ENCODE assay signal across 19 cellular contexts in genomic region chr16:50789757-50790156, GRCh38. TPM values are rescaled to one million over a fixed set of nuclear protein-coding genes. Genes with fewer than 3 reads are reported as not detected.
DNase-seq lines count a peak whose midpoint lies in the region; ATAC-seq, FAIRE-seq and TF ChIP-seq lines count a peak whose summit lies in the region.
"Had no signal": no experiment of that assay in that cellular context is flagged by ENCODE, and none has a peak within 500 bp of the region (broad histone marks: within the 10 kb centered on the region; RNA-seq: fewer than 3 reads in every experiment).

No MANE protein-coding gene starts in this region.

- in situ Hi-C loops in HepG2 (cut with HindIII; ENCODE audit: extremely low pct_ligation_motif_present, low pct_unique_long_range_greater_than_20kb): no loop called here

- H3K4me1 Mint-ChIP-seq in T-cell: peaks cover 11 to 26% (median 19%) of the 10 kb centered on the region in 3 donors
- peaks cover 0 to 7% of the 10 kb centered on the region in 2 donors for H3K4me1 Mint-ChIP-seq in effector memory CD8-positive, alpha-beta T cell (ENCODE audit: low read depth in 2 of 2)
- H3K4me1 Mint-ChIP-seq in stimulated activated memory B cell treated with anti-CD40 and anti-IgM and Interleukin-4, amounts not matched to agents 10 μg/mL and 1 μg/mL and 100 μg/mL, for 72 hours: no peaks in the 10 kb centered on the region
- no peaks in the 10 kb centered on the region for H3K4me1 Mint-ChIP-seq in stimulated activated naive B cell treated with anti-CD40 and anti-IgM and Interleukin-4, amounts not matched to agents 10 μg/mL and 1 μg/mL and 100 μg/mL, for 72 hours
- H3K4me1 Mint-ChIP-seq: H9, IgD-negative memory B cell had no signal

- no peak for DNase-seq in HepG2 (ENCODE audit: low spot score)
- no peak for DNase-seq in right lobe of liver
- DNase-seq in T-cell: no peak
- no peak for DNase-seq in effector memory CD8-positive, alpha-beta T cell
- DNase-seq in activated CD8-positive, alpha-beta memory T cell treated with anti-CD3 and anti-CD28 coated beads for 24 hours: no peak
- DNase-seq in stimulated activated naive B cell treated with anti-CD40 and anti-IgM and Interleukin-4, amounts not matched to agents 10 μg/mL and 1 μg/mL and 100 μg/mL, for 72 hours: no peak
- DNase-seq: BE2C, COR-L47, DMS153, GOT3, H9, KG1 had no signal

- TF ChIP-seq RAD21 in HepG2 (CRISPR knock-in tag; IDR thresholded peaks at IDR 0.05): no peak

- H4K20me1 ChIP-seq in HepG2 (ENCODE audit: insufficient read depth, low read length): no peaks in the 10 kb centered on the region

- H3K4me3 Mint-ChIP-seq in T-cell: no peak overlapping the region
- no peak overlapping the region for H3K4me3 Mint-ChIP-seq in effector memory CD8-positive, alpha-beta T cell
- no peak overlapping the region for H3K4me3 Mint-ChIP-seq in stimulated activated memory B cell treated with anti-CD40 and anti-IgM and Interleukin-4, amounts not matched to agents 10 μg/mL and 1 μg/mL and 100 μg/mL, for 72 hours
- no peak overlapping the region for H3K4me3 Mint-ChIP-seq in stimulated activated naive B cell treated with anti-CD40 and anti-IgM and Interleukin-4, amounts not matched to agents 10 μg/mL and 1 μg/mL and 100 μg/mL, for 72 hours
- H3K4me3 Mint-ChIP-seq: H9, IgD-negative memory B cell had no signal

- no peak for TF ChIP-seq EP300 in HepG2 (IDR thresholded peaks at IDR 0.05; ENCODE audit: low read depth in 2 of 2, low read length in 2 of 2)
- TF ChIP-seq EP300 in HepG2 (CRISPR knock-in tag; IDR thresholded peaks at IDR 0.05; ENCODE audit: borderline replicate concordance): no peak

- POLR2A ChIA-PET in HepG2 (lab: Yijun Ruan, JAX): no interaction called here
- POLR2A ChIA-PET in T-cell (lab: Charles Lee): interaction anchor here in 1 of 2 donors (0.7 kb wide), 1 partner anchor 13 kb away, joined by 4 read pairs; no protein-coding TSS in a partner anchor

- BruUV-seq in HepG2 (replicated peaks; lab: Mats Ljungman, UMichigan): no TSS peak

- H3K4me2 ChIP-seq in HepG2 (ENCODE audit: low read depth, low read length): no peak overlapping the region

- no peaks in the 10 kb centered on the region for H3K27me3 ChIP-seq in HepG2 (ENCODE audit: control insufficient read depth in 1 of 2, insufficient read depth in 2 of 2, low read length in 2 of 2)
- H3K27me3 ChIP-seq in right lobe of liver: no peaks in the 10 kb centered on the region
- H3K27me3 ChIP-seq: BE2C had no signal

- H2AFZ ChIP-seq in HepG2 (ENCODE audit: low read length): no peak overlapping the region

- no peak for FAIRE-seq in HepG2 (lab: Jason Lieb, UNC)
- FAIRE-seq: A204.1, D721Med, GM12891 had no signal

- peaks cover 62% of the 10 kb centered on the region for H3K36me3 Mint-ChIP-seq in T-cell
- H3K36me3 Mint-ChIP-seq in effector memory CD8-positive, alpha-beta T cell (ENCODE audit: insufficient read depth): peaks cover 85% of the 10 kb centered on the region
- peaks cover 73% of the 10 kb centered on the region for H3K36me3 Mint-ChIP-seq in stimulated activated memory B cell treated with anti-CD40 and anti-IgM and Interleukin-4, amounts not matched to agents 10 μg/mL and 1 μg/mL and 100 μg/mL, for 72 hours
- H3K36me3 Mint-ChIP-seq in stimulated activated naive B cell treated with anti-CD40 and anti-IgM and Interleukin-4, amounts not matched to agents 10 μg/mL and 1 μg/mL and 100 μg/mL, for 72 hours: peaks cover 39 to 51% of the 10 kb centered on the region in 2 donors

- no peaks in the 10 kb centered on the region for H3K27me3 Mint-ChIP-seq in T-cell
- no peaks in the 10 kb centered on the region for H3K27me3 Mint-ChIP-seq in effector memory CD8-positive, alpha-beta T cell
- no peaks in the 10 kb centered on the region for H3K27me3 Mint-ChIP-seq in stimulated activated memory B cell treated with anti-CD40 and anti-IgM and Interleukin-4, amounts not matched to agents 10 μg/mL and 1 μg/mL and 100 μg/mL, for 72 hours
- no peaks in the 10 kb centered on the region for H3K27me3 Mint-ChIP-seq in stimulated activated naive B cell treated with anti-CD40 and anti-IgM and Interleukin-4, amounts not matched to agents 10 μg/mL and 1 μg/mL and 100 μg/mL, for 72 hours
- H3K27me3 Mint-ChIP-seq: IgD-negative memory B cell had no signal

- no peak overlapping the region for H3K9ac ChIP-seq in HepG2 (ENCODE audit: insufficient read depth, low read depth, low read length)

- intact Hi-C loops in HepG2 (cut with micrococcal nuclease; ENCODE audit: unreplicated experiment) (no loop called here), right lobe of liver (cut with DNase I) (no loop called here)

- H3K4me3 ChIP-seq in HepG2 (replicated peaks in 1 of 3; ENCODE audit: insufficient read depth in 1 of 3, low read depth in 2 of 3, low read length in 3 of 3) (no peak overlapping the region), right lobe of liver (no peak overlapping the region)

- 0 out of 5 replicates have a peak, but pooled peaks cover 0 to 2% of the 10 kb centered on the region in 2 experiments for H3K36me3 ChIP-seq in HepG2 (replicated peaks in 1 of 2; ENCODE audit: control insufficient read depth in 1 of 2, insufficient read depth in 2 of 2, low read length in 2 of 2)
- peaks cover 3 to 28% (median 15%) of the 10 kb centered on the region in 4 donors for H3K36me3 ChIP-seq in right lobe of liver
- H3K36me3 ChIP-seq: BE2C had no signal

- TF ChIP-seq POLR2A in HepG2 (IDR thresholded peaks at IDR 0.05; ENCODE audit: insufficient read depth in 1 of 2, low read depth in 2 of 2, low read length in 2 of 2): no peak
- no peak for TF ChIP-seq POLR2A in right lobe of liver (IDR thresholded peaks at IDR 0.05)

- H3K27ac Mint-ChIP-seq in T-cell: peak overlapping the region; percentile 34 to 85
- peak overlapping the region; percentile 13 to 49 for H3K27ac Mint-ChIP-seq in effector memory CD8-positive, alpha-beta T cell
- peak overlapping the region; percentile 1 for H3K27ac Mint-ChIP-seq in stimulated activated memory B cell treated with anti-CD40 and anti-IgM and Interleukin-4, amounts not matched to agents 10 μg/mL and 1 μg/mL and 100 μg/mL, for 72 hours
- H3K27ac Mint-ChIP-seq in stimulated activated naive B cell treated with anti-CD40 and anti-IgM and Interleukin-4, amounts not matched to agents 10 μg/mL and 1 μg/mL and 100 μg/mL, for 72 hours: no peak overlapping the region
- H3K27ac Mint-ChIP-seq: H9 had no signal

- H3K4me1 ChIP-seq in HepG2 (ENCODE audit: insufficient read depth, low read length): no peaks in the 10 kb centered on the region
- H3K4me1 ChIP-seq in right lobe of liver: no peaks in the 10 kb centered on the region
- H3K4me1 ChIP-seq: BE2C had no signal

- H3K9me3 ChIP-seq in HepG2 (ENCODE audit: low read length) (0 out of 2 replicates have a peak, but pooled peaks cover 5% of the 10 kb centered on the region), right lobe of liver (no peaks in the 10 kb centered on the region)
- H3K9me3 ChIP-seq: BE2C had no signal

- no peaks in the 10 kb centered on the region for H3K79me2 ChIP-seq in HepG2 (ENCODE audit: insufficient read depth, low read length)

- ATAC-seq in HepG2 (no peak), right lobe of liver (no peak), T-cell (replicated peaks in 1 of 4) (no peak), GM18511 (IDR thresholded peaks at IDR 0.05; ENCODE audit: unreplicated experiment) (no peak)
- no peak for ATAC-seq in effector memory CD8-positive, alpha-beta T cell (replicated peaks)
- no peak for ATAC-seq in stimulated activated memory B cell treated with anti-CD40 and anti-IgM and Interleukin-4, amounts not matched to agents 10 μg/mL and 1 μg/mL and 100 μg/mL, for 72 hours
- no peak for ATAC-seq in stimulated activated naive B cell treated with anti-CD40 and anti-IgM and Interleukin-4, amounts not matched to agents 10 μg/mL and 1 μg/mL and 100 μg/mL, for 72 hours (replicated peaks)

- peaks cover 0 to 3% (median 0%) of the 10 kb centered on the region in 3 donors for H3K9me3 Mint-ChIP-seq in T-cell
- peaks cover 0 to 3% of the 10 kb centered on the region in 2 donors for H3K9me3 Mint-ChIP-seq in effector memory CD8-positive, alpha-beta T cell
- H3K9me3 Mint-ChIP-seq in stimulated activated memory B cell treated with anti-CD40 and anti-IgM and Interleukin-4, amounts not matched to agents 10 μg/mL and 1 μg/mL and 100 μg/mL, for 72 hours: peaks cover 3% of the 10 kb centered on the region
- peaks cover 2 to 4% of the 10 kb centered on the region in 2 donors for H3K9me3 Mint-ChIP-seq in stimulated activated naive B cell treated with anti-CD40 and anti-IgM and Interleukin-4, amounts not matched to agents 10 μg/mL and 1 μg/mL and 100 μg/mL, for 72 hours

- CTCF ChIA-PET in HepG2 (lab: Yijun Ruan, JAX; ENCODE audit: low intra/inter-chr PET ratio, low total read pairs) (no interaction called here), T-cell (lab: Charles Lee) (interaction anchor here in 1 of 2 donors (0.8 to 5.3 kb wide), 2 partner anchors 15 to 17 kb away, joined by 3 to 25 read pairs; no protein-coding TSS in a partner anchor)

- no peak for TF ChIP-seq CTCF in HepG2 (CRISPR knock-in tag; IDR thresholded peaks at IDR 0.05)
- no peak for TF ChIP-seq CTCF in right lobe of liver (IDR thresholded peaks at IDR 0.05)

- H3K27ac ChIP-seq in HepG2 (ENCODE audit: extremely low read length, insufficient read depth, low read length) (no peak overlapping the region), right lobe of liver (no peak overlapping the region)
- H3K27ac ChIP-seq: C4-2B had no signal

RNA-seq across cellular contexts. Expression of gene CYLD, which starts 47.9 kb away (rescaled TPM):
- total RNA-seq in HepG2 (2016; rRNA removed; fragmentation: Illumina TruSeq; extraction: Trizol) (11.4 and 16.0 TPM in 2 replicates), right lobe of liver (10 to 100 TPM; 17.0 to 34.2 (median 19.5) TPM), T-cell (100 to 1,000 TPM; 243 to 380 (median 294) TPM)
- 2.6 and 3.0 TPM in 2 replicates for total RNA-seq in HepG2 (2016; cell fraction: cytosol; rRNA removed; fragmentation: Illumina TruSeq; extraction: Trizol; ENCODE audit: low read depth)
- total RNA-seq in HepG2 (2016; cell fraction: insoluble cytoplasmic fraction; rRNA removed; fragmentation: Illumina TruSeq; extraction: Trizol): 14.3 and 16.1 TPM in 2 replicates
- 10.5 and 11.2 TPM in 2 replicates for total RNA-seq in HepG2 (2016; cell fraction: membrane; rRNA removed; fragmentation: Illumina TruSeq; extraction: Trizol)
- 12.3 and 12.6 TPM in 2 replicates for total RNA-seq in HepG2 (2016; cell fraction: nucleus; rRNA removed; fragmentation: Illumina TruSeq; extraction: Trizol)
- polyA plus RNA-seq in HepG2 (2011; rRNA removed): 6.0 and 6.1 TPM in 2 replicates
- polyA plus RNA-seq in HepG2 (2011; cell fraction: cytosol; rRNA removed): 3.1 and 4.8 TPM in 2 replicates
- 5.0 and 7.6 TPM in 2 replicates for polyA plus RNA-seq in HepG2 (2011; cell fraction: nucleus; rRNA removed)
- polyA plus RNA-seq in HepG2 (2012): 6.2 and 8.4 TPM in 2 replicates
- 1.7 and 1.8 TPM in 2 replicates for polyA plus RNA-seq in HepG2 (2016; cell fraction: cytosol; fragmentation: Illumina TruSeq; extraction: Trizol; ENCODE audit: low read depth)
- polyA plus RNA-seq in HepG2 (2016; cell fraction: insoluble cytoplasmic fraction; fragmentation: Illumina TruSeq; extraction: Trizol; ENCODE audit: low read depth): 9.7 and 10.4 TPM in 2 replicates
- polyA plus RNA-seq in HepG2 (2016; cell fraction: membrane; fragmentation: Illumina TruSeq; extraction: Trizol; ENCODE audit: low read depth): 4.9 and 6.5 TPM in 2 replicates
- 9.6 and 11.6 TPM in 2 replicates for polyA plus RNA-seq in HepG2 (2016; cell fraction: nucleus; fragmentation: Illumina TruSeq; extraction: Trizol; ENCODE audit: insufficient read depth, low read depth)
- 5.0 and 11.2 TPM in 2 replicates for polyA minus RNA-seq in HepG2 (2011; rRNA and poly(A)+ RNA removed; ENCODE audit: low replicate concordance)
- 5.4 and 7.9 TPM in 2 replicates for polyA minus RNA-seq in HepG2 (2011; cell fraction: cytosol; rRNA and poly(A)+ RNA removed)
- 39.4 and 52.8 TPM in 2 replicates for polyA minus RNA-seq in HepG2 (2011; cell fraction: nucleus; rRNA and poly(A)+ RNA removed)

Comparison
In these comparisons a context has a peak if more than half of its experiments do, and no peak if none do; other contexts are left out.
1. RNA of gene CYLD, which starts 47.9 kb away (total RNA-seq): 243 to 380 TPM in T-cell; 17.0 to 34.2 TPM in right lobe of liver and 2.6 to 16.1 TPM in HepG2; every median in the first group is over 4 times any median in the second.